Comparison of ENCODE assay signal across 2 cellular contexts in genomic region chr16:85494315-85494714, GRCh38.
TF ChIP-seq lines count a peak whose summit lies in the region.

No MANE protein-coding gene starts in this region.

TF ChIP-seq in HEK293, 187 proteins besides CTCF, POLR2A, EP300 and RAD21 (continued from another document):
- no peak for TF ChIP-seq ZNF777 (tag by site-specific recombination; IDR thresholded peaks at IDR 0.05; ENCODE audit: borderline replicate concordance)

TF ChIP-seq in K562, 482 proteins besides CTCF, POLR2A, EP300 and RAD21 (continued from another document):
- no peak for TF ChIP-seq HDAC8 (tag; IDR thresholded peaks at IDR 0.05)
